ENCODE assay signal across 28 cellular contexts in the genomic region with DNA sequence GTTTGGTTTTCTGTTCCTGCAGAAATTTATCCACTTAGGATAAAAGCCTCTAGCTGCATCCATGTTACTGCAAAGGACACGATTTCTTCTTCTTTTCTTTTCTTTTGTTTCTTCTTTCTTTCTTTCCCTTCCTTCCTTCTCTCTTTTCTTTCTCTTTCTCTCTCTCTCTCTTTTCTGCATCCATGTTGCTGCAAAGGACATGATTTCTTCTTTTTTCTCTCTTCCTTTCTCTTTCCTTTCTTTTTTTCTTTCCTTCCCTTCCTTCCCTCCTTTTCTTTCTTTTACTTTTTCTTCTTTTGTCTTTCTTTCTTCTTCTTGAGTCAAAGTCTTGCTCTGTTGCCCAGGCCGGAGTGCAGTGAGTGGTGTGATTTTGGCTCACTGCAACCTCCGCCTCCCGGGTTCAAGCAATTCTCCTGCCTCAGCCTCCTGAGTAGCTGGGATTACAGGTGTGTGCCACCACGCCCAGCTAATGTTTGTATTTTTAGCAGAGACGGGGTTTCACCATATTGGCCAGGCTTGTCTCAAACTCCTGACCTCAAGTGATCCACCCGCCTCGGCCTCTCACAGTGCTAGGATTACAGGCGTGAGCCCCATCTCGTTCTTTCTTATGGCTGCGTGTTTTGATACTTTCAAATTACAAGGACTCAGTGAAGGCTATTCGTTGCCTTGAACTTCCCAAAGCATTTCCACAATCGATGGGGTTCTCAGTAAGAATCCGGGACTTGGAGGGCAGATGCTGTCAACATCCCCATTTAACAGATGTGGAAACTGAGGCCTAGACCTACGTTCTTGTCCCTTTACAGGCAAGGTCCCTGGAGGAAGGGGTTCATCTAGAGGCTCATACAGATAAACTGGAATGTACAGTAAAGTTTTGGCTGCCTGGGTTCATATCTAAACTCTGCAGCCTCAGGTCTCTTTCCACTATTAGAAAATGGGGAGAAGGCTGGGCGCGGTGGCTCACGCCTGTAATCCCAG. TPM values are rescaled to one million over a fixed set of nuclear protein-coding genes. Genes with fewer than 3 reads are reported as not detected.
"Had no signal": no experiment of that assay in that cellular context is flagged by ENCODE, and none has a peak within 500 bp of the region (broad histone marks: within the 10 kb centered on the region; RNA-seq: fewer than 3 reads in every experiment).

No MANE protein-coding gene starts in this region.

- FAIRE-seq: astrocyte, endothelial cell of umbilical vein, keratinocyte had no signal

- H3K27ac ChIP-seq: hepatocyte, right atrium auricular region, tibial nerve had no signal

- H3K27ac Mint-ChIP-seq: activated CD4-positive, alpha-beta T cell treated with anti-CD3 and anti-CD28 coated beads, Interleukin-2, amount 10 ng/mL, durations not matched to agents 7 days and 5 days; WTC11 had no signal

- H3K9me3 Mint-ChIP-seq: activated CD4-positive, alpha-beta memory T cell treated with anti-CD3 and anti-CD28 coated beads, Interleukin-2, amount 10 ng/mL, durations not matched to agents 7 days and 5 days; activated CD4-positive, alpha-beta T cell treated with anti-CD3 and anti-CD28 coated beads, Interleukin-2, amount 10 ng/mL, durations not matched to agents 7 days and 5 days; activated T-cell treated with anti-CD3 and anti-CD28 coated beads, Interleukin-2, amount 50 U/mL, for 24 hours had no signal

- H3K9me3 ChIP-seq: gastroesophageal sphincter, right atrium auricular region, tibial nerve had no signal

- H3K27me3 Mint-ChIP-seq: activated T-cell treated with anti-CD3 and anti-CD28 coated beads, Interleukin-2, amount 50 U/mL, for 24 hours had no signal

- H3K27me3 ChIP-seq: gastroesophageal sphincter, hepatocyte, right atrium auricular region, tibial nerve had no signal

- DNase-seq: activated CD4-positive, alpha-beta memory T cell treated with anti-CD3 and anti-CD28 coated beads, Interleukin-2, amount 10 ng/mL, durations not matched to agents 7 days and 5 days; activated CD4-positive, alpha-beta T cell treated with anti-CD3 and anti-CD28 coated beads for 1 hour; activated CD4-positive, alpha-beta T cell treated with anti-CD3 and anti-CD28 coated beads, Interleukin-2, amount 10 ng/mL, durations not matched to agents 7 days and 5 days; activated CD8-positive, alpha-beta memory T cell treated with anti-CD3 and anti-CD28 coated beads, Interleukin-2, amount 50 U/mL, for 48 hours; activated gamma-delta T cell treated with Interleukin-2 at 50 U/mL for 16 hours; activated naive CD4-positive, alpha-beta T cell treated with anti-CD3 and anti-CD28 coated beads, Interleukin-2, amount 50 U/mL, for 16 hours; activated T-cell treated with anti-CD3 and anti-CD28 coated beads, Interleukin-2, amount 50 U/mL, for 24 hours; amniotic stem cell; caudate nucleus; left colon; mammary epithelial cell; stimulated activated naive CD4-positive, alpha-beta T cell treated with Interleukin-2 at 50 U/mL for 16 hours; T-helper 1 cell; T1000 had no signal

- H3K36me3 Mint-ChIP-seq: WTC11 had no signal

- H3K4me3 ChIP-seq: gastroesophageal sphincter, hepatocyte, right atrium auricular region, tibial nerve had no signal

- ATAC-seq: gastroesophageal sphincter, left colon, WTC11 had no signal

RNA-seq across cellular contexts. Expression of gene ACTL6B, which starts 15.4 kb away (rescaled TPM):
- total RNA-seq: activated CD4-positive, alpha-beta memory T cell treated with anti-CD3 and anti-CD28 coated beads, Interleukin-2, amount 10 ng/mL, durations not matched to agents 7 days and 5 days; activated CD4-positive, alpha-beta T cell treated with anti-CD3 and anti-CD28 coated beads, Interleukin-2, amount 10 ng/mL, durations not matched to agents 7 days and 5 days; astrocyte; endothelial cell of umbilical vein; fibroblast of lung; fibroblast of villous mesenchyme; hepatocyte; liver; mammary epithelial cell; omental fat pad; pulmonary artery endothelial cell; right atrium auricular region; tibial nerve had no signal
- polyA plus RNA-seq: endothelial cell of umbilical vein, esophagus, fibroblast of lung, hepatocyte, keratinocyte, liver, mammary epithelial cell had no signal

RNA-seq across cellular contexts. Expression of gene TFR2, which starts 30.3 kb away (rescaled TPM):
- total RNA-seq: fibroblast of lung had no signal
